Comparison of ENCODE assay signal across 27 cellular contexts in genomic region chr3:108076564-108076963, GRCh38.
"Had no signal": no experiment of that assay in that cellular context is flagged by ENCODE, and none has a peak within 500 bp of the region (broad histone marks: within the 10 kb centered on the region; RNA-seq: fewer than 3 reads in every experiment).

No MANE protein-coding gene starts in this region.

- H3K27me3 ChIP-seq: adrenal gland, ascending aorta, brain microvascular endothelial cell, gastrocnemius medialis, pancreas, tibial artery had no signal

- H3K9me3 Mint-ChIP-seq: activated naive CD4-positive, alpha-beta T cell treated with anti-CD3 and anti-CD28 coated beads, Interleukin-2, amount 10 ng/mL, durations not matched to agents 7 days and 5 days; nephron; stimulated activated naive CD8-positive, alpha-beta T cell treated with anti-CD3 and anti-CD28 coated beads, Interleukin-15, amount 100 ng/mL, for 72 hours; T-cell; T-helper 2 cell treated with Interferon-gamma antibody and Interleukin-4, amounts not matched to agents 5 μg/mL and 100 μg/mL, for 36 hours had no signal

- H3K4me1 ChIP-seq: adrenal gland, pancreas, psoas muscle, tibial artery had no signal

- H3K4me3 Mint-ChIP-seq: activated naive CD4-positive, alpha-beta T cell treated with anti-CD3 and anti-CD28 coated beads, Interleukin-2, amount 10 ng/mL, durations not matched to agents 7 days and 5 days; nephron; stimulated activated naive CD8-positive, alpha-beta T cell treated with anti-CD3 and anti-CD28 coated beads, Interleukin-15, amount 100 ng/mL, for 72 hours; T-cell; T-helper 2 cell treated with Interferon-gamma antibody and Interleukin-4, amounts not matched to agents 5 μg/mL and 100 μg/mL, for 36 hours had no signal

- H3K4me3 ChIP-seq: adrenal gland, ascending aorta, gastrocnemius medialis, pancreas, psoas muscle, tibial artery had no signal

- H3K27ac Mint-ChIP-seq: activated naive CD4-positive, alpha-beta T cell treated with anti-CD3 and anti-CD28 coated beads, Interleukin-2, amount 10 ng/mL, durations not matched to agents 7 days and 5 days; nephron; T-helper 2 cell treated with Interferon-gamma antibody and Interleukin-4, amounts not matched to agents 5 μg/mL and 100 μg/mL, for 36 hours had no signal

- H3K36me3 ChIP-seq: adrenal gland, ascending aorta, brain microvascular endothelial cell, gastrocnemius medialis, pancreas had no signal

- DNase-seq: activated CD4-positive, alpha-beta T cell treated with anti-CD3 and anti-CD28 coated beads, Interleukin-2, amount 50 U/mL, for 48 hours; activated CD8-positive, alpha-beta memory T cell treated with anti-CD3 and anti-CD28 coated beads, Interleukin-2, amount 50 U/mL, for 48 hours; activated effector memory CD4-positive, alpha-beta T cell treated with Interleukin-2 at 50 U/mL for 16 hours; activated naive CD4-positive, alpha-beta T cell treated with anti-CD3 and anti-CD28 coated beads, Interleukin-2, amount 10 ng/mL, durations not matched to agents 7 days and 5 days; activated T-cell treated with anti-CD3 and anti-CD28 coated beads, Interleukin-2, amount 50 U/mL, for 48 hours; adrenal gland; brain microvascular endothelial cell; central memory CD4-positive, alpha-beta T cell; dermis blood vessel endothelial cell; effector CD8-positive, alpha-beta T cell; gastrocnemius medialis; hippocampal formation; left ventricle myocardium superior; mammary epithelial cell; midbrain; pancreas; psoas muscle; right cardiac atrium; stimulated activated CD4-positive, alpha-beta T cell treated with anti-CD3 and anti-CD28 coated beads, Interleukin-12 subunit alpha, Interleukin-12 subunit beta, amount 100 ng/mL, for 4 hours; stimulated activated CD4-positive, alpha-beta T cell treated with anti-CD3 and anti-CD28 coated beads, Interleukin-4, amount 100 ng/mL, for 4 hours; stimulated activated naive CD8-positive, alpha-beta T cell treated with anti-CD3 and anti-CD28 coated beads, Interleukin-15, amount 100 ng/mL, for 72 hours; T-cell; tibial artery had no signal

- H3K27me3 Mint-ChIP-seq: activated naive CD4-positive, alpha-beta T cell treated with anti-CD3 and anti-CD28 coated beads, Interleukin-2, amount 10 ng/mL, durations not matched to agents 7 days and 5 days; stimulated activated naive CD8-positive, alpha-beta T cell treated with anti-CD3 and anti-CD28 coated beads, Interleukin-15, amount 100 ng/mL, for 72 hours; T-cell had no signal

- H3K9me3 ChIP-seq: adrenal gland, ascending aorta, gastrocnemius medialis, pancreas, psoas muscle, tibial artery had no signal

- ATAC-seq: esophagus mucosa; gastrocnemius medialis; left ventricle myocardium superior; pancreas; psoas muscle; right cardiac atrium; stimulated activated naive CD8-positive, alpha-beta T cell treated with anti-CD3 and anti-CD28 coated beads, Interleukin-15, amount 100 ng/mL, for 72 hours; T-cell had no signal

- H3K27ac ChIP-seq: adrenal gland, ascending aorta, brain microvascular endothelial cell, gastrocnemius medialis, pancreas, psoas muscle, tibial artery had no signal

- H3K4me1 Mint-ChIP-seq: nephron had no signal
